In genomic region chr18:13530215-13530878, GRCh38 we compare ENCODE assay signal across 16 cellular contexts.
A peak's percentile ranks its signal among the peaks of the same experiment; 100 is the strongest.
DNase-seq lines count a peak whose midpoint lies in the region; ATAC-seq and TF ChIP-seq lines count a peak whose summit lies in the region.
"Had no signal": no experiment of that assay in that cellular context is flagged by ENCODE, and none has a peak within 500 bp of the region (broad histone marks: within the 10 kb centered on the region; RNA-seq: fewer than 3 reads in every experiment).

No MANE protein-coding gene starts in this region.

- H3K9me3 Mint-ChIP-seq in stimulated activated naive CD8-positive, alpha-beta T cell treated with anti-CD3 and anti-CD28 coated beads, Interleukin-15, Interleukin-2, amounts not matched to agents 100 ng/mL and 50 ng/mL, for 24 hours, result no peaks in the 10 kb centered on the region
- H3K9me3 Mint-ChIP-seq in stimulated activated naive CD8-positive, alpha-beta T cell treated with anti-CD3 and anti-CD28 coated beads, Interleukin-15, amount 100 ng/mL, for 72 hours, result no peaks in the 10 kb centered on the region
- H3K9me3 Mint-ChIP-seq: activated T-helper 17 cell treated with anti-CD3 and anti-CD28 coated beads, Interleukin-2, amount 50 U/mL, for 72 hours; CD4-positive, alpha-beta T cell had no signal

- TF ChIP-seq CTCF in psoas muscle (IDR thresholded peaks at IDR 0.05), result no peak

- H3K27ac Mint-ChIP-seq in stimulated activated naive CD8-positive, alpha-beta T cell treated with anti-CD3 and anti-CD28 coated beads, Interleukin-15, Interleukin-2, amounts not matched to agents 100 ng/mL and 50 ng/mL, for 24 hours, result peak overlapping the region; percentile 59
- peak overlapping the region in 1 of 2 donors; percentile 9 for H3K27ac Mint-ChIP-seq in stimulated activated naive CD8-positive, alpha-beta T cell treated with anti-CD3 and anti-CD28 coated beads, Interleukin-15, amount 100 ng/mL, for 72 hours
- H3K27ac Mint-ChIP-seq: activated CD8-positive, alpha-beta memory T cell treated with anti-CD3 and anti-CD28 coated beads, Interleukin-2, amount 10 ng/mL, durations not matched to agents 7 days and 5 days; activated T-helper 17 cell treated with anti-CD3 and anti-CD28 coated beads, Interleukin-2, amount 50 U/mL, for 72 hours; CD4-positive, alpha-beta T cell had no signal

- H3K9me3 ChIP-seq in psoas muscle (no peaks in the 10 kb centered on the region), aorta (ENCODE audit: control insufficient read depth, low read length) (no peaks in the 10 kb centered on the region)
- H3K9me3 ChIP-seq: neutrophil had no signal

- no peak for ATAC-seq in stimulated activated naive CD8-positive, alpha-beta T cell treated with anti-CD3 and anti-CD28 coated beads, Interleukin-15, amount 100 ng/mL, for 72 hours
- ATAC-seq in left cardiac atrium (peak; percentile 17 to 21), psoas muscle (peak; percentile 19 to 37 (median 26)), aorta (ENCODE audit: low FRiP score) (peak; percentile 30)
- ATAC-seq: activated CD8-positive, alpha-beta memory T cell treated with anti-CD3 and anti-CD28 coated beads, Interleukin-2, amount 10 ng/mL, durations not matched to agents 7 days and 5 days had no signal

- H3K36me3 ChIP-seq in psoas muscle (ENCODE audit: insufficient read depth in 1 of 2, low read depth in 1 of 2) (no peaks in the 10 kb centered on the region), aorta (ENCODE audit: control insufficient read depth in 1 of 2, insufficient read depth in 2 of 2, low read length in 1 of 2) (no peaks in the 10 kb centered on the region)

- no peak overlapping the region for H3K4me3 Mint-ChIP-seq in stimulated activated naive CD8-positive, alpha-beta T cell treated with anti-CD3 and anti-CD28 coated beads, Interleukin-15, Interleukin-2, amounts not matched to agents 100 ng/mL and 50 ng/mL, for 24 hours
- H3K4me3 Mint-ChIP-seq in stimulated activated naive CD8-positive, alpha-beta T cell treated with anti-CD3 and anti-CD28 coated beads, Interleukin-15, amount 100 ng/mL, for 72 hours, result no peak overlapping the region
- H3K4me3 Mint-ChIP-seq: activated CD8-positive, alpha-beta memory T cell treated with anti-CD3 and anti-CD28 coated beads, Interleukin-2, amount 10 ng/mL, durations not matched to agents 7 days and 5 days; activated T-helper 17 cell treated with anti-CD3 and anti-CD28 coated beads, Interleukin-2, amount 50 U/mL, for 72 hours; CD4-positive, alpha-beta T cell had no signal

- intact Hi-C loops in left cardiac atrium (cut with DNase I) (loop anchor here (2.0 to 5.0 kb wide), 2 partner anchors 313 to 314 kb away; partner anchors contain the start of gene LDLRAD4 (in 1 of the 2)), psoas muscle (cut with DNase I) (loop anchor here (2.0 to 5.0 kb wide), 4 partner anchors 73 to 314 kb away; partner anchors contain the start of gene LDLRAD4 (in 1 of the 2)), aorta (cut with DNase I) (loop anchor here in 1 of 2 donors (2.0 to 10.0 kb wide), 2 partner anchors 146 to 314 kb away; no protein-coding TSS in a partner anchor)

- H3K4me3 ChIP-seq in psoas muscle, result no peak overlapping the region
- no peak overlapping the region for H3K4me3 ChIP-seq in aorta (ENCODE audit: low read length in 2 of 2)

- no peak overlapping the region for H3K27ac ChIP-seq in psoas muscle
- peak overlapping the region in 1 of 2 donors; percentile 11 for H3K27ac ChIP-seq in aorta (ENCODE audit: low read depth in 1 of 2, low read length in 2 of 2)
- H3K27ac ChIP-seq: neutrophil had no signal

- H3K27me3 Mint-ChIP-seq in stimulated activated naive CD8-positive, alpha-beta T cell treated with anti-CD3 and anti-CD28 coated beads, Interleukin-15, Interleukin-2, amounts not matched to agents 100 ng/mL and 50 ng/mL, for 24 hours, result no peaks in the 10 kb centered on the region
- no peaks in the 10 kb centered on the region for H3K27me3 Mint-ChIP-seq in stimulated activated naive CD8-positive, alpha-beta T cell treated with anti-CD3 and anti-CD28 coated beads, Interleukin-15, amount 100 ng/mL, for 72 hours
- H3K27me3 Mint-ChIP-seq: activated CD8-positive, alpha-beta memory T cell treated with anti-CD3 and anti-CD28 coated beads, Interleukin-2, amount 10 ng/mL, durations not matched to agents 7 days and 5 days; activated T-helper 17 cell treated with anti-CD3 and anti-CD28 coated beads, Interleukin-2, amount 50 U/mL, for 72 hours; CD4-positive, alpha-beta T cell had no signal

- peaks cover 13% of the 10 kb centered on the region for H3K4me1 ChIP-seq in psoas muscle
- no peaks in the 10 kb centered on the region for H3K4me1 ChIP-seq in aorta (ENCODE audit: control insufficient read depth in 1 of 2, insufficient read depth in 2 of 2, low read length in 2 of 2)

- H3K4me1 Mint-ChIP-seq in stimulated activated naive CD8-positive, alpha-beta T cell treated with anti-CD3 and anti-CD28 coated beads, Interleukin-15, Interleukin-2, amounts not matched to agents 100 ng/mL and 50 ng/mL, for 24 hours (ENCODE audit: low read depth), result peaks cover 33% of the 10 kb centered on the region
- peaks cover 46% of the 10 kb centered on the region for H3K4me1 Mint-ChIP-seq in stimulated activated naive CD8-positive, alpha-beta T cell treated with anti-CD3 and anti-CD28 coated beads, Interleukin-15, amount 100 ng/mL, for 72 hours

- no peaks in the 10 kb centered on the region for H3K36me3 Mint-ChIP-seq in stimulated activated naive CD8-positive, alpha-beta T cell treated with anti-CD3 and anti-CD28 coated beads, Interleukin-15, Interleukin-2, amounts not matched to agents 100 ng/mL and 50 ng/mL, for 24 hours (ENCODE audit: low read depth)
- H3K36me3 Mint-ChIP-seq: activated CD8-positive, alpha-beta memory T cell treated with anti-CD3 and anti-CD28 coated beads, Interleukin-2, amount 10 ng/mL, durations not matched to agents 7 days and 5 days had no signal

- H3K27me3 ChIP-seq in psoas muscle (ENCODE audit: insufficient read depth in 3 of 3, low read length in 2 of 3) (no peaks in the 10 kb centered on the region), aorta (ENCODE audit: control insufficient read depth in 1 of 2, insufficient read depth in 2 of 2, low read length in 1 of 2) (no peaks in the 10 kb centered on the region)
- H3K27me3 ChIP-seq: neutrophil had no signal

- WGBS in psoas muscle, 3 donors, result 58 to 71% (median 63%) methylated on average over 12 of the region's 12 CpGs
- 20 to 29% methylated on average over 12 of the region's 12 CpGs for WGBS in aorta, 2 donors

- DNase-seq in stimulated activated naive CD8-positive, alpha-beta T cell treated with anti-CD3 and anti-CD28 coated beads, Interleukin-15, amount 100 ng/mL, for 72 hours, result no peak
- no peak for DNase-seq in left cardiac atrium
- no peak for DNase-seq in psoas muscle
- no peak for DNase-seq in aorta
- no peak for DNase-seq in germinal center (ENCODE audit: low spot score)
- no peak for DNase-seq in COLO829 (ENCODE audit: low spot score)
- no peak for DNase-seq in stimulated activated CD4-positive, alpha-beta T cell treated with anti-CD3 and anti-CD28 coated beads, Interleukin-4, amount 100 ng/mL, for 4 hours
- DNase-seq: DMS79 treated with DMSO at 0.1 percent for 48 hours; foreskin melanocyte; NCI-H1694 treated with DMSO at 0.1 percent for 48 hours; stimulated activated naive CD4-positive, alpha-beta T cell treated with Interleukin-2 at 50 U/mL for 16 hours had no signal
